In genomic region chr4:113050837-113051236, GRCh38 we compare ENCODE assay signal across 17 cellular contexts. TPM values are rescaled to one million over a fixed set of nuclear protein-coding genes. Genes with fewer than 3 reads are reported as not detected.
DNase-seq lines count a peak whose midpoint lies in the region; ATAC-seq and TF ChIP-seq lines count a peak whose summit lies in the region.
"Had no signal": no experiment of that assay in that cellular context is flagged by ENCODE, and none has a peak within 500 bp of the region (broad histone marks: within the 10 kb centered on the region; RNA-seq: fewer than 3 reads in every experiment).

No MANE protein-coding gene starts in this region.

- H3K4me3 ChIP-seq in dorsolateral prefrontal cortex (peak overlapping the region; percentile 39 to 79 (median 64)), neural cell (ENCODE audit: low read length) (peak overlapping the region; percentile 67)

- peak overlapping the region; percentile 69 for H3K9ac ChIP-seq in neural cell (ENCODE audit: low read length)

- no peaks in the 10 kb centered on the region for H3K9me3 ChIP-seq in neural cell (ENCODE audit: low read length)

- H3K79me2 ChIP-seq in neural cell (replicated peaks; ENCODE audit: insufficient read depth, low read length): peaks cover 49% of the 10 kb centered on the region

- no peak for TF ChIP-seq RAD21 in neural cell (conservative IDR thresholded peaks at IDR 0.05)

- H4K20me1 ChIP-seq in neural cell (ENCODE audit: insufficient read depth): no peaks in the 10 kb centered on the region

- peak overlapping the region; percentile 81 for H3K4me2 ChIP-seq in neural cell (ENCODE audit: low read length)

- H3K27ac ChIP-seq in dorsolateral prefrontal cortex: peak overlapping the region in 57 of 59 donors; percentile 42 to 92 (median 85)
- peak overlapping the region; percentile 69 for H3K27ac ChIP-seq in neural cell (ENCODE audit: low read length)

- TF ChIP-seq CTCF in dorsolateral prefrontal cortex (IDR thresholded peaks at IDR 0.05 in 54 of 56, conservative IDR thresholded peaks at IDR 0.05 in 2 of 56; ENCODE audit: low read depth in 1 of 56, partially characterized antibody in 56 of 56): no peak
- no peak for TF ChIP-seq CTCF in neural cell (IDR thresholded peaks at IDR 0.05; ENCODE audit: poor library complexity, severe bottlenecking)

- no peak for ATAC-seq in HG03342 (IDR thresholded peaks at IDR 0.05; ENCODE audit: unreplicated experiment)
- no peak for ATAC-seq in HG03135 (IDR thresholded peaks at IDR 0.05; ENCODE audit: unreplicated experiment)

- H3K27me3 ChIP-seq in dorsolateral prefrontal cortex (no peaks in the 10 kb centered on the region), neural cell (ENCODE audit: insufficient read depth, low read depth, low read length) (no peaks in the 10 kb centered on the region)

- no peaks in the 10 kb centered on the region for H3K9me2 ChIP-seq in neural cell (ENCODE audit: insufficient read depth, low read length)

- intact Hi-C loops in dorsolateral prefrontal cortex (cut with DNase I): loop anchor here in 1 of 2 donors (5.0 kb wide), 1 partner anchor 44 kb away; no protein-coding TSS in a partner anchor

- TF ChIP-seq EP300 in neural cell (conservative IDR thresholded peaks at IDR 0.05; ENCODE audit: poor library complexity, severe bottlenecking): no peak

- H3F3A ChIP-seq in neural cell (ENCODE audit: insufficient read depth, low read length, poor library complexity, severe bottlenecking): peaks cover 8% of the 10 kb centered on the region

- peak; percentile 14 for DNase-seq in NCI-H748 treated with DMSO at 0.1 percent for 48 hours (lab: John Stamatoyannopoulos, UW)
- DNase-seq in NCI-H748 (lab: John Stamatoyannopoulos, UW; ENCODE audit: unreplicated experiment): no peak
- no peak for DNase-seq in dorsolateral prefrontal cortex
- no peak for DNase-seq in activated gamma-delta T cell treated with Interleukin-2 at 50 U/mL for 16 hours
- no peak for DNase-seq in NCI-H526 (lab: John Stamatoyannopoulos, UW)
- DNase-seq: 8988T, DMS 273 treated with DMSO at 0.1 percent for 48 hours, EL, HCEC 1CT, MV-4-11, NCI-H1436 treated with DMSO at 0.1 percent for 48 hours, NCI-H2107, NCI-H226 had no signal

- H2AFZ ChIP-seq in neural cell (ENCODE audit: low read depth, low read length): no peak overlapping the region

- H3K36me3 ChIP-seq in neural cell (ENCODE audit: insufficient read depth, low read length): no peaks in the 10 kb centered on the region

TF ChIP-seq in neural cell, 6 proteins besides CTCF, POLR2A, EP300 and RAD21:
- TF ChIP-seq TAF1 (IDR thresholded peaks at IDR 0.05; ENCODE audit: low read depth) (no peak), REST (IDR thresholded peaks at IDR 0.05; ENCODE audit: borderline replicate concordance) (no peak), EZH2 (IDR thresholded peaks at IDR 0.05; ENCODE audit: borderline replicate concordance, insufficient read depth, low read length, poor library complexity, severe bottlenecking) (no peak), POLR2AphosphoS5 (IDR thresholded peaks at IDR 0.05) (no peak), MXI1 (conservative IDR thresholded peaks at IDR 0.05; ENCODE audit: poor library complexity, severe bottlenecking) (no peak), SMC3 (conservative IDR thresholded peaks at IDR 0.05; ENCODE audit: poor library complexity) (no peak)
TF ChIP-seq in neural cell: peak in this region for 0.

RNA-seq across cellular contexts. Expression of gene ANK2, which starts 1.4 kb away (rescaled TPM):
- total RNA-seq in dorsolateral prefrontal cortex: 100 to 1,000 TPM; 454 to 846 (median 697) TPM
- 52.0 and 54.8 TPM in 2 replicates for polyA plus RNA-seq in neural cell
- 225 and 296 TPM in 2 replicates for polyA minus RNA-seq in neural cell
- polyA plus RNA-seq: IgD-negative memory B cell had no signal
